Comparison of ENCODE assay signal across 8 cellular contexts in genomic region chr17:32503251-32504165, GRCh38. TPM values are rescaled to one million over a fixed set of nuclear protein-coding genes. Genes with fewer than 3 reads are reported as not detected.
DNase-seq lines count a peak whose midpoint lies in the region; ATAC-seq and TF ChIP-seq lines count a peak whose summit lies in the region.

No MANE protein-coding gene starts in this region.

- H3K27ac Mint-ChIP-seq in WTC11, result peak overlapping the region; percentile 38; the same call in 1 of the 2 replicates

- no peaks in the 10 kb centered on the region for H3K79me1 ChIP-seq in mesenchymal stem cell (replicated peaks; ENCODE audit: low read length, poor library complexity, severe bottlenecking)

- no peak overlapping the region for H2AFZ ChIP-seq in mesenchymal stem cell (ENCODE audit: low read depth, low read length)

- H3K18ac ChIP-seq in mesenchymal stem cell (ENCODE audit: low read depth in 1 of 2, low read length in 2 of 2), result peak overlapping the region in 1 of 2 experiments; percentile 61

- H4K8ac ChIP-seq in mesenchymal stem cell (ENCODE audit: low read length), result no peak overlapping the region

- H3K9ac ChIP-seq in mesenchymal stem cell (ENCODE audit: low read length), result no peak overlapping the region

- H3K14ac ChIP-seq in mesenchymal stem cell (ENCODE audit: low read length in 2 of 2), result no peak overlapping the region

- POLR2A ChIA-PET in WTC11 (lab: Charles Lee), result no interaction called here

- no peak overlapping the region for H2BK120ac ChIP-seq in mesenchymal stem cell (ENCODE audit: low read depth, low read length)

- H3K9me3 ChIP-seq in mesenchymal stem cell (ENCODE audit: control insufficient read depth, low read length) (no peaks in the 10 kb centered on the region), adrenal gland (replicated peaks in 1 of 3) (no peaks in the 10 kb centered on the region)

- H3K4me1 ChIP-seq in mesenchymal stem cell (ENCODE audit: control insufficient read depth, insufficient read depth, low read depth, low read length) (peaks cover 16% of the 10 kb centered on the region), adrenal gland (replicated peaks in 1 of 2) (peaks cover 0 to 17% of the 10 kb centered on the region in 2 donors)

- H2AK5ac ChIP-seq in mesenchymal stem cell (ENCODE audit: low read length, severe bottlenecking), result no peak overlapping the region

- no peaks in the 10 kb centered on the region for H3K27me3 ChIP-seq in mesenchymal stem cell (ENCODE audit: control insufficient read depth in 1 of 2, insufficient read depth in 1 of 2, low read length in 2 of 2)
- no peaks in the 10 kb centered on the region for H3K27me3 ChIP-seq in adrenal gland

- H3K4me3 Mint-ChIP-seq in WTC11, result no peak overlapping the region

- peak; percentile 93 for ATAC-seq in GM19463 (IDR thresholded peaks at IDR 0.05; ENCODE audit: unreplicated experiment)
- ATAC-seq in HG03432 (IDR thresholded peaks at IDR 0.05; ENCODE audit: unreplicated experiment), result peak; percentile 86
- no peak for ATAC-seq in WTC11

- peaks cover 9% of the 10 kb centered on the region for H3K4me1 Mint-ChIP-seq in WTC11

- intact Hi-C loops in adrenal gland (cut with DNase I), result no loop called here

- no peaks in the 10 kb centered on the region for H3K9me3 Mint-ChIP-seq in WTC11

- no peak overlapping the region for H2BK12ac ChIP-seq in mesenchymal stem cell (ENCODE audit: low read length in 2 of 2)

- H3K4me3 ChIP-seq in mesenchymal stem cell (ENCODE audit: insufficient read depth in 1 of 2, low read depth in 1 of 2, low read length in 2 of 2), result no peak overlapping the region
- no peak overlapping the region for H3K4me3 ChIP-seq in adrenal gland

- DNase-seq in GM10266 (ENCODE audit: extremely low spot score) (peak; percentile 82), WTC11 (ENCODE audit: low spot score) (no peak), mesenchymal stem cell (peak; percentile 68), ureter (ENCODE audit: low spot score) (no peak), adrenal gland (no peak), middle frontal gyrus (ENCODE audit: extremely low spot score, low spot score) (no peak)

- TF ChIP-seq CTCF in GM10266 (IDR thresholded peaks at IDR 0.05; ENCODE audit: control insufficient read depth, insufficient read depth, low read depth, missing control alignments), result no peak
- TF ChIP-seq CTCF in WTC11 (IDR thresholded peaks at IDR 0.05), result no peak
- no peak for TF ChIP-seq CTCF in adrenal gland (IDR thresholded peaks at IDR 0.05)

- H3K23ac ChIP-seq in mesenchymal stem cell (ENCODE audit: low read length in 2 of 2), result no peak overlapping the region

- H3K36me3 Mint-ChIP-seq in WTC11, result no peaks in the 10 kb centered on the region

- no peak overlapping the region for H3K4ac ChIP-seq in mesenchymal stem cell (ENCODE audit: low read depth in 1 of 2, low read length in 2 of 2)

- 59% methylated on average over 7 of the region's 7 CpGs for WGBS in mesenchymal stem cell
- WGBS in adrenal gland, 4 donors, result 61 to 72% (median 65%) methylated on average over 5 to 7 of the region's 7 CpGs

- H3K27me3 Mint-ChIP-seq in WTC11 (ENCODE audit: low read depth), result no peaks in the 10 kb centered on the region

- H4K91ac ChIP-seq in mesenchymal stem cell (ENCODE audit: low read length), result no peak overlapping the region

- no peak overlapping the region for H3K27ac ChIP-seq in mesenchymal stem cell (ENCODE audit: low read length, poor library complexity, severe bottlenecking)
- peak overlapping the region in 2 of 5 donors; percentile 0 to 76 for H3K27ac ChIP-seq in adrenal gland

- no peak overlapping the region for H2BK15ac ChIP-seq in mesenchymal stem cell (ENCODE audit: low read depth, poor library complexity, severe bottlenecking)

- no peak overlapping the region for H2BK5ac ChIP-seq in mesenchymal stem cell (ENCODE audit: low read depth, low read length, poor library complexity, severe bottlenecking)

- TF ChIP-seq POLR2A in adrenal gland (IDR thresholded peaks at IDR 0.05), result no peak

- CTCF ChIA-PET in WTC11 (lab: Charles Lee), result no interaction called here

- H3K36me3 ChIP-seq in mesenchymal stem cell (ENCODE audit: control insufficient read depth in 1 of 2, insufficient read depth in 2 of 2, low read depth in 1 of 2, low read length in 2 of 2), result peaks cover 0 to 18% of the 10 kb centered on the region in 2 experiments
- no peaks in the 10 kb centered on the region for H3K36me3 ChIP-seq in adrenal gland (replicated peaks in 1 of 2)

- no peak overlapping the region for H3K4me2 ChIP-seq in mesenchymal stem cell (ENCODE audit: low read length, poor library complexity, severe bottlenecking)

TF ChIP-seq in WTC11, 78 proteins besides CTCF, POLR2A, EP300 and RAD21 (continues in another document):
- TF ChIP-seq, protein P1, sequence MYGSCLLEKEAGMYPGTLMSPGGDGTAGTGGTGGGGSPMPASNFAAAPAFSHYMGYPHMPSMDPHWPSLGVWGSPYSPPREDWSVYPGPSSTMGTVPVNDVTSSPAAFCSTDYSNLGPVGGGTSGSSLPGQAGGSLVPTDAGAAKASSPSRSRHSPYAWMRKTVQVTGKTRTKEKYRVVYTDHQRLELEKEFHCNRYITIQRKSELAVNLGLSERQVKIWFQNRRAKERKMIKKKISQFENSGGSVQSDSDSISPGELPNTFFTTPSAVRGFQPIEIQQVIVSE (CRISPR knock-in tag; IDR thresholded peaks at IDR 0.05; ENCODE audit: borderline replicate concordance), result no peak
- TF ChIP-seq ZNF423 (CRISPR knock-in tag; IDR thresholded peaks at IDR 0.05), result no peak
- no peak for TF ChIP-seq NR3C1 (CRISPR knock-in tag; conservative IDR thresholded peaks at IDR 0.05; ENCODE audit: low read depth)
- TF ChIP-seq, protein P2, sequence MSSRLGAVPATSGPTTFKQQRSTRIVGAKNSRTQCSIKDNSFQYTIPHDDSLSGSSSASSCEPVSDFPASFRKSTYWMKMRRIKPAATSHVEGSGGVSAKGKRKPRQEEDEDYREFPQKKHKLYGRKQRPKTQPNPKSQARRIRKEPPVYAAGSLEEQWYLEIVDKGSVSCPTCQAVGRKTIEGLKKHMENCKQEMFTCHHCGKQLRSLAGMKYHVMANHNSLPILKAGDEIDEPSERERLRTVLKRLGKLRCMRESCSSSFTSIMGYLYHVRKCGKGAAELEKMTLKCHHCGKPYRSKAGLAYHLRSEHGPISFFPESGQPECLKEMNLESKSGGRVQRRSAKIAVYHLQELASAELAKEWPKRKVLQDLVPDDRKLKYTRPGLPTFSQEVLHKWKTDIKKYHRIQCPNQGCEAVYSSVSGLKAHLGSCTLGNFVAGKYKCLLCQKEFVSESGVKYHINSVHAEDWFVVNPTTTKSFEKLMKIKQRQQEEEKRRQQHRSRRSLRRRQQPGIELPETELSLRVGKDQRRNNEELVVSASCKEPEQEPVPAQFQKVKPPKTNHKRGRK (CRISPR knock-in tag; IDR thresholded peaks at IDR 0.05; ENCODE audit: borderline replicate concordance), result no peak
- no peak for TF ChIP-seq GTF2I (CRISPR knock-in tag; conservative IDR thresholded peaks at IDR 0.05)
- TF ChIP-seq, protein P3, sequence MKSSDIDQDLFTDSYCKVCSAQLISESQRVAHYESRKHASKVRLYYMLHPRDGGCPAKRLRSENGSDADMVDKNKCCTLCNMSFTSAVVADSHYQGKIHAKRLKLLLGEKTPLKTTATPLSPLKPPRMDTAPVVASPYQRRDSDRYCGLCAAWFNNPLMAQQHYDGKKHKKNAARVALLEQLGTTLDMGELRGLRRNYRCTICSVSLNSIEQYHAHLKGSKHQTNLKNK (CRISPR knock-in tag; IDR thresholded peaks at IDR 0.05), result no peak
- TF ChIP-seq, protein P4, sequence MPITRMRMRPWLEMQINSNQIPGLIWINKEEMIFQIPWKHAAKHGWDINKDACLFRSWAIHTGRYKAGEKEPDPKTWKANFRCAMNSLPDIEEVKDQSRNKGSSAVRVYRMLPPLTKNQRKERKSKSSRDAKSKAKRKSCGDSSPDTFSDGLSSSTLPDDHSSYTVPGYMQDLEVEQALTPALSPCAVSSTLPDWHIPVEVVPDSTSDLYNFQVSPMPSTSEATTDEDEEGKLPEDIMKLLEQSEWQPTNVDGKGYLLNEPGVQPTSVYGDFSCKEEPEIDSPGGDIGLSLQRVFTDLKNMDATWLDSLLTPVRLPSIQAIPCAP (CRISPR knock-in tag; IDR thresholded peaks at IDR 0.05), result no peak
- TF ChIP-seq PRDM15 (CRISPR knock-in tag; IDR thresholded peaks at IDR 0.05), result no peak

RNA-seq across cellular contexts. Expression of gene CDK5R1, which starts 16.7 kb away (rescaled TPM):
- total RNA-seq in WTC11 (2021), result 9.0 to 9.9 TPM (median 9.2 TPM) in 3 replicates
- 0.81 TPM for polyA plus RNA-seq in mesenchymal stem cell (2013, experiment 1 of 2)
- polyA plus RNA-seq in mesenchymal stem cell (2013, experiment 2 of 2), result 0.99 TPM
- total RNA-seq in ureter, result 0.83 TPM
- total RNA-seq in adrenal gland, result 1 to 10 TPM; 1.1 to 4.5 (median 2.7) TPM
- 1 to 10 TPM in 2 of 3 donors, under 1 TPM in 1; 0.98 to 3.0 (median 1.8) TPM for polyA plus RNA-seq in adrenal gland

RNA-seq across cellular contexts. Expression of gene PSMD11, which starts 59.2 kb away (rescaled TPM):
- total RNA-seq in WTC11 (2021), result 133 to 155 TPM (median 146 TPM) in 3 replicates
- polyA plus RNA-seq in mesenchymal stem cell (2013, experiment 1 of 2), result 93.6 TPM
- 101 TPM for polyA plus RNA-seq in mesenchymal stem cell (2013, experiment 2 of 2)
- 80.9 TPM for total RNA-seq in ureter
- 100 to 1,000 TPM in 1 of 8 donors, 10 to 100 TPM in 7; 30.2 to 113 (median 57.1) TPM for total RNA-seq in adrenal gland
- 10 to 100 TPM; 25.0 to 95.2 (median 46.5) TPM for polyA plus RNA-seq in adrenal gland

Comparison
In these comparisons a context has a peak if more than half of its experiments do, and no peak if none do; other contexts are left out.
1. DNase-seq: peak in GM10266 (single experiment) and mesenchymal stem cell (single experiment); none in WTC11 (single experiment), ureter (single experiment), adrenal gland (0 of 7) and middle frontal gyrus (single experiment).